ENCODE assay signal across 8 cellular contexts in genomic region chr10:105950410-105950809, GRCh38.
DNase-seq lines count a peak whose midpoint lies in the region; ATAC-seq, FAIRE-seq and TF ChIP-seq lines count a peak whose summit lies in the region.

No MANE protein-coding gene starts in this region.

- no peaks in the 10 kb centered on the region for H3K36me3 Mint-ChIP-seq in CD14-positive monocyte

- no peaks in the 10 kb centered on the region for H3K36me3 ChIP-seq in Peyer's patch

- H3K27me3 Mint-ChIP-seq in CD14-positive monocyte (ENCODE audit: low read depth in 3 of 3) = no peaks in the 10 kb centered on the region

- ATAC-seq in GM18861 (IDR thresholded peaks at IDR 0.05; ENCODE audit: unreplicated experiment) = peak; percentile 51
- peak; percentile 59 for ATAC-seq in HG03342 (IDR thresholded peaks at IDR 0.05; ENCODE audit: unreplicated experiment)

- TF ChIP-seq POLR2A in Peyer's patch (IDR thresholded peaks at IDR 0.05) = no peak

- no peak overlapping the region for H3K27ac Mint-ChIP-seq in CD14-positive monocyte

- no peak overlapping the region for H3K4me3 ChIP-seq in Peyer's patch

- no peak overlapping the region for H3K4me3 Mint-ChIP-seq in CD14-positive monocyte

- H3K27ac ChIP-seq in Peyer's patch = no peak overlapping the region

- TF ChIP-seq CTCF in CD14-positive monocyte (IDR thresholded peaks at IDR 0.05) (peak; percentile 68), Peyer's patch (IDR thresholded peaks at IDR 0.05) (peak in 4 of 6 experiments; percentile 52 to 60 (median 56))

- DNase-seq in CD14-positive monocyte (ENCODE audit: low spot score) (no peak), Peyer's patch (peak in 1 of 3 donors; percentile 52), dermis microvascular lymphatic vessel endothelial cell (ENCODE audit: low read depth in 2 of 2) (peak; percentile 3 to 27), lung microvascular endothelial cell (ENCODE audit: low read depth in 2 of 2) (peak; percentile 23 to 38), urothelium cell line (ENCODE audit: low spot score) (peak; percentile 32), mesenteric fat pad (ENCODE audit: low spot score) (no peak)

- no peaks in the 10 kb centered on the region for H3K4me1 Mint-ChIP-seq in CD14-positive monocyte

- no peaks in the 10 kb centered on the region for H3K27me3 ChIP-seq in Peyer's patch

- intact Hi-C loops in CD14-positive monocyte (cut with micrococcal nuclease) = no loop called here

- no peak for FAIRE-seq in urothelium cell line (lab: Jason Lieb, UNC)

- no peaks in the 10 kb centered on the region for H3K4me1 ChIP-seq in Peyer's patch

- no peaks in the 10 kb centered on the region for H3K9me3 ChIP-seq in Peyer's patch

- H3K9me3 Mint-ChIP-seq in CD14-positive monocyte = no peaks in the 10 kb centered on the region

Comparison
In these comparisons a context has a peak if more than half of its experiments do, and no peak if none do; other contexts are left out.
1. DNase-seq: peak in dermis microvascular lymphatic vessel endothelial cell (2 of 2), lung microvascular endothelial cell (2 of 2) and urothelium cell line (single experiment); none in CD14-positive monocyte (single experiment) and mesenteric fat pad (single experiment).